ENCODE assay signal across 7 cellular contexts in the genomic region with DNA sequence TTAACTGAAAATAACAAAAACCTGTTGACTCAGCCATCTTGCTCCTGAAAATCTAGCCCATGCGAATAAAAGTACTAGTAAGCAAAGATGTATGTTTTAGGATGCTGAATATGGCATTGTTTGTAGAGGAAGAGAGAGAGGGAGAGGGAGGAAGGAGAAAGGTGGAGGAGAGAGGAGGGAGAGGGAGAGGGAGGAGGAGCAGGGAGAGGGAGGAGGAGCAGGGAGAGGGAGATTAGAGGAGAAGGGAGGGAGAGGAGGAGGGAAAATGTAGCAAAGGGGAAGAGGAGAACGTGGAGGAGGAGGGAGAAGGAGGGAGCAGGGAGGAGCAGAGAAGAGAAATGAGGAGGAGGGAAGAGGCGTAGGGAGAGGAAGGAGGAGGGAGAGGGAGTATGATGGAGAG.
"Had no signal": no experiment of that assay in that cellular context is flagged by ENCODE, and none has a peak within 500 bp of the region (broad histone marks: within the 10 kb centered on the region; RNA-seq: fewer than 3 reads in every experiment).

No MANE protein-coding gene starts in this region.

- H2AFZ ChIP-seq: GM23338 had no signal

- H3K27ac ChIP-seq: HL-60 had no signal

- DNase-seq: H9, HCEC 1CT, IMR-90, KG1 had no signal

- FAIRE-seq: K562 had no signal

- H3K4me3 ChIP-seq: GM23338, K562 had no signal

- ATAC-seq: GM23338, K562 had no signal

- H3K4me2 ChIP-seq: GM23338 had no signal
